17 cellular contexts compared by ENCODE assay signal in the genomic region with DNA sequence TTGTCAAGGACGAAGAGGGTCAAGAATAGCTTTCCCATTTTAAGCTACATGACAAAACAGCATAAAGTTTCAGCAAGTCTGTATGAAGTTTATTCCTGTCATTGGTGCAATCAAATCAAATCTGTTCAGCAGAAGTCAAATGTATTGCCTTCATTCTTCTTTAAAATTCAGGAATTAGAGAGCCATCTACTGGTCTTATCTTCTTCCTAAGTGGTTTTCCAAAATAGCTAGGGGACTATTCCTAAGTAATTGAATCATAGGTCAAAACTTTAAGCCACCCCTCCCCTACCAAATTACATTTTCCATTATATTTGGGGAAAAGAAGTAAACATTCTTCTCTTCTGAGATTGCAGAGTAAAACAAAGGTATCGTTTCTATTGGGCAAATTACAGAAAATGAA.
A peak's percentile ranks its signal among the peaks of the same experiment; 100 is the strongest.
DNase-seq lines count a peak whose midpoint lies in the region; ATAC-seq, FAIRE-seq and TF ChIP-seq lines count a peak whose summit lies in the region.
"Had no signal": no experiment of that assay in that cellular context is flagged by ENCODE, and none has a peak within 500 bp of the region (broad histone marks: within the 10 kb centered on the region; RNA-seq: fewer than 3 reads in every experiment).

No MANE protein-coding gene starts in this region.

- ATAC-seq in RWPE2 (ENCODE audit: low read depth) (no peak), GM21737 (IDR thresholded peaks at IDR 0.05; ENCODE audit: unreplicated experiment) (no peak), GM18502 (IDR thresholded peaks at IDR 0.05; ENCODE audit: poor library complexity, unreplicated experiment) (no peak), GM21526 (IDR thresholded peaks at IDR 0.05; ENCODE audit: low FRiP score, unreplicated experiment) (no peak)
- ATAC-seq: left ventricle myocardium superior had no signal

- no peaks in the 10 kb centered on the region for H3K9me3 ChIP-seq in RWPE2 (ENCODE audit: severe bottlenecking)
- H3K9me3 ChIP-seq: Caco-2 had no signal

- no peak for FAIRE-seq in D721Med (lab: Jason Lieb, UNC)

- TF ChIP-seq CTCF in D721Med (IDR thresholded peaks at IDR 0.05; ENCODE audit: insufficient read depth, missing control alignments) (peak; percentile 27), RWPE2 (IDR thresholded peaks at IDR 0.05; ENCODE audit: poor library complexity, severe bottlenecking) (peak; percentile 34), fibroblast of the aortic adventitia (IDR thresholded peaks at IDR 0.05; ENCODE audit: insufficient read depth, low read length) (peak; percentile 16)

- H3K4me1 ChIP-seq in RWPE2 (ENCODE audit: insufficient read depth, poor library complexity, severe bottlenecking), result no peaks in the 10 kb centered on the region
- H3K4me1 ChIP-seq: Caco-2, parathyroid adenoma had no signal

- H3K4me3 ChIP-seq in RWPE2 (ENCODE audit: severe bottlenecking) (no peak overlapping the region), fibroblast of the aortic adventitia (ENCODE audit: low read depth, low read length) (no peak overlapping the region)

- no peaks in the 10 kb centered on the region for H3K36me3 ChIP-seq in RWPE2 (ENCODE audit: low read depth)

- H3K27ac ChIP-seq in RWPE2 (ENCODE audit: poor library complexity, severe bottlenecking), result no peak overlapping the region
- H3K27ac ChIP-seq: parathyroid adenoma had no signal

- DNase-seq in A172 (ENCODE audit: low spot score) (peak; percentile 0), D721Med (ENCODE audit: insufficient read length, low spot score) (no peak), RWPE2 (ENCODE audit: low spot score) (no peak), fibroblast of the aortic adventitia (ENCODE audit: low read depth) (peak; percentile 24), ecto neural progenitor cell (ENCODE audit: low spot score) (no peak)
- DNase-seq: activated naive CD4-positive, alpha-beta T cell treated with Interleukin-2 at 50 U/mL for 16 hours; Caco-2; KBM-7; left ventricle myocardium superior; NCI-H2107; NK-92 treated with Interleukin-12 subunit alpha and Interleukin-12 subunit beta, amount 100 ng/mL, for 24 hours; stimulated activated CD4-positive, alpha-beta T cell treated with anti-CD3 and anti-CD28 coated beads, Interleukin-4, amount 100 ng/mL, for 1 hour; SW 1271 had no signal

- H3K27me3 ChIP-seq in RWPE2 (ENCODE audit: insufficient read depth, poor library complexity, severe bottlenecking), result no peaks in the 10 kb centered on the region

Comparison
In these comparisons a context has a peak if more than half of its experiments do, and no peak if none do; other contexts are left out.
1. DNase-seq: peak in A172 (single experiment) and fibroblast of the aortic adventitia (single experiment); none in D721Med (single experiment), RWPE2 (single experiment) and ecto neural progenitor cell (single experiment).
2. Peak in every context shown above with its lines, with median percentiles within 50 percentile points of each other: CTCF ChIP-seq.